In the genomic region with DNA sequence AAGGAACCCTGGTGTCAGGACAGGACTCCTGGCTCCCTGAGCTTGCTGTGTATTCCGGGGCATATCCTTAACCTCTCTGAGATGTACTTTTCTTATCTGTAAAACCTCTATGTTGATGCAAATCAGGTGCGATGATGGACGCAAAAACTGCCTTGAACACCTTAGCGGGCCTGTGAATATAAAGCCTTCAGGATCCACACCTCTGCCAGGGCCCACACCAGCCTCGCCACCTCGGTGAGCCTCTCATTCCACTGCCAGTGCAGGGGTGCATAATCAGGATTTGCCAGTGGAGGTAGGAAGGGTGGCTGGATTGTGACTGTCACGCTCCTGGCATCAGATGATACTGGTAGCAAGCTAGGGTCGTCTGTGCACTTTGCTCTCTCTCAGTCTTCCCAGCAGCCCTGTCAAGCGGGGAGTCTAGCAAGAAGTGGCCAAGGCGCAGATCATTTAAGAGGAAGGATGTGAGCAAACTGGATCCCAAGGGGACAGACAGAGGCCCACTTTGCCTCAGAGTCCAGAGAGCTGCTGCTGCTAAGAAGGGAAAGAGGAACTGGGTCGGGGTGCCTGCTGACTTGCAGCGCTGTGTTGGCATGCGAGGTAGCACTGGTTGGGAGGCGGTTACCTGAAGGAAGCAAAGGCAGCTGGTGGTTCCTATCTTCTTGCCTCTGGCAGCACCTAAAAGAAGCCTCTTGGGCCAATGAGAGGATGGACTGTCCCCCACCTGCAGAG, we compare ENCODE assay signal across 9 cellular contexts. TPM values are rescaled to one million over a fixed set of nuclear protein-coding genes. Genes with fewer than 3 reads are reported as not detected.
DNase-seq lines count a peak whose midpoint lies in the region; ATAC-seq and TF ChIP-seq lines count a peak whose summit lies in the region.
"Had no signal": no experiment of that assay in that cellular context is flagged by ENCODE, and none has a peak within 500 bp of the region (broad histone marks: within the 10 kb centered on the region; RNA-seq: fewer than 3 reads in every experiment).

No MANE protein-coding gene starts in this region.

- H3K9me3 Mint-ChIP-seq in CD8-positive, alpha-beta memory T cell = no peaks in the 10 kb centered on the region

- peak; percentile 36 for ATAC-seq in GM21737 (IDR thresholded peaks at IDR 0.05; ENCODE audit: unreplicated experiment)
- peak in 3 of 4 donors; percentile 16 to 45 (median 24) for ATAC-seq in right lobe of liver

- H3K9me3 ChIP-seq in CD8-positive, alpha-beta memory T cell (ENCODE audit: low read length) = no peaks in the 10 kb centered on the region
- no peaks in the 10 kb centered on the region for H3K9me3 ChIP-seq in Peyer's patch
- no peaks in the 10 kb centered on the region for H3K9me3 ChIP-seq in right lobe of liver
- no peaks in the 10 kb centered on the region for H3K9me3 ChIP-seq in ascending aorta
- H3K9me3 ChIP-seq: sigmoid colon had no signal

- peak overlapping the region; percentile 25 to 85 (median 61) for H3K4me3 Mint-ChIP-seq in CD8-positive, alpha-beta memory T cell

- H3K36me3 Mint-ChIP-seq in CD8-positive, alpha-beta memory T cell = peaks cover 0 to 53% (median 8%) of the 10 kb centered on the region in 3 donors

- no peak overlapping the region for H3K27ac ChIP-seq in CD8-positive, alpha-beta memory T cell (ENCODE audit: low read depth, low read length)
- peak overlapping the region in 1 of 4 donors; percentile 70 for H3K27ac ChIP-seq in Peyer's patch
- H3K27ac ChIP-seq in right lobe of liver = no peak overlapping the region
- H3K27ac ChIP-seq in ascending aorta = no peak overlapping the region

- no peaks in the 10 kb centered on the region for H3K36me3 ChIP-seq in CD8-positive, alpha-beta memory T cell (ENCODE audit: insufficient read depth, low read length)
- H3K36me3 ChIP-seq in Peyer's patch = peaks cover 0 to 11% (median 0%) of the 10 kb centered on the region in 3 donors
- peaks cover 0 to 5% (median 0%) of the 10 kb centered on the region in 4 donors for H3K36me3 ChIP-seq in right lobe of liver
- peaks cover 9 to 10% of the 10 kb centered on the region in 2 donors for H3K36me3 ChIP-seq in ascending aorta

- TF ChIP-seq POLR2A in Peyer's patch (IDR thresholded peaks at IDR 0.05) (no peak), right lobe of liver (IDR thresholded peaks at IDR 0.05) (no peak)

- intact Hi-C loops in right lobe of liver (cut with DNase I) (no loop called here), ascending aorta (cut with DNase I) (no loop called here)

- H3K27me3 ChIP-seq in CD8-positive, alpha-beta memory T cell (ENCODE audit: insufficient read depth, low read length, poor library complexity, severe bottlenecking) = no peaks in the 10 kb centered on the region
- H3K27me3 ChIP-seq in Peyer's patch (no peaks in the 10 kb centered on the region), right lobe of liver (no peaks in the 10 kb centered on the region), ascending aorta (no peaks in the 10 kb centered on the region)
- H3K27me3 ChIP-seq: sigmoid colon had no signal

- peak overlapping the region in 7 of 8 donors; percentile 90 to 97 (median 92) for H3K27ac Mint-ChIP-seq in CD8-positive, alpha-beta memory T cell

- peaks cover 84% of the 10 kb centered on the region for H3K4me1 ChIP-seq in CD8-positive, alpha-beta memory T cell (ENCODE audit: insufficient read depth, low read length)
- peaks cover under 1 to 59% (median 27%) of the 10 kb centered on the region in 4 donors for H3K4me1 ChIP-seq in Peyer's patch
- H3K4me1 ChIP-seq in right lobe of liver = peaks cover 0 to 9% (median 3%) of the 10 kb centered on the region in 4 donors
- H3K4me1 ChIP-seq in ascending aorta = peaks cover 0 to 43% of the 10 kb centered on the region in 2 donors

- H3K27me3 Mint-ChIP-seq in CD8-positive, alpha-beta memory T cell = peaks cover 0 to 2% of the 10 kb centered on the region in 2 donors

- 76% methylated on average over 6 of the region's 14 CpGs for WGBS in right lobe of liver (ENCODE audit: insufficient coverage, low coverage, low lambda C conversion rate, missing lambda C conversion rate)

- TF ChIP-seq CTCF in Peyer's patch (IDR thresholded peaks at IDR 0.05) (no peak), right lobe of liver (IDR thresholded peaks at IDR 0.05) (no peak), ascending aorta (IDR thresholded peaks at IDR 0.05) (no peak)

- H3K4me1 Mint-ChIP-seq in CD8-positive, alpha-beta memory T cell = peaks cover 89 to 100% (median 92%) of the 10 kb centered on the region in 3 donors

- no peak overlapping the region for H3K4me3 ChIP-seq in CD8-positive, alpha-beta memory T cell (ENCODE audit: low read length)
- H3K4me3 ChIP-seq in Peyer's patch (no peak overlapping the region), right lobe of liver (no peak overlapping the region), ascending aorta (no peak overlapping the region)
- H3K4me3 ChIP-seq: sigmoid colon had no signal

- CTCF ChIA-PET in CD8-positive, alpha-beta memory T cell (lab: Charles Lee) = interaction anchor here (1.6 kb wide), 1 partner anchor 41 kb away, joined by 4 read pairs; no protein-coding TSS in a partner anchor

- POLR2A ChIA-PET in CD8-positive, alpha-beta memory T cell (lab: Charles Lee) = no interaction called here

- no peak for DNase-seq in CD8-positive, alpha-beta memory T cell
- DNase-seq in Peyer's patch (peak in 2 of 3 donors; percentile 85), right lobe of liver (no peak), cerebellar nuclear complex (lab: John Stamatoyannopoulos, UW) (no peak), NCI-H1092 treated with DMSO at 0.1 percent for 48 hours (lab: John Stamatoyannopoulos, UW) (no peak), ascending aorta (ENCODE audit: low spot score in 2 of 2) (no peak)
- DNase-seq in stimulated activated CD8-positive, alpha-beta memory T cell treated with anti-CD3 and anti-CD28 coated beads, Interleukin-4, amount 100 ng/mL, for 48 hours = no peak
- DNase-seq: sigmoid colon had no signal

RNA-seq across cellular contexts. Expression of gene SMAD3, which starts 27.9 kb away (rescaled TPM):
- 10 to 100 TPM; 30.2 to 34.2 TPM for total RNA-seq in CD8-positive, alpha-beta memory T cell
- 31.7 TPM for polyA plus RNA-seq in CD8-positive, alpha-beta memory T cell
- total RNA-seq in Peyer's patch (10 to 100 TPM; 43.7 to 80.0 (median 60.2) TPM), right lobe of liver (10 to 100 TPM in 5 of 6 experiments, 1 to 10 TPM in 1; 9.2 to 34.0 (median 14.4) TPM), ascending aorta (89.3 TPM)

Comparison
In these comparisons a context has a peak if more than half of its experiments do, and no peak if none do; other contexts are left out.
1. DNase-seq: peak in Peyer's patch (2 of 3); none in CD8-positive, alpha-beta memory T cell (0 of 5), right lobe of liver (0 of 3), cerebellar nuclear complex (0 of 2), NCI-H1092 treated with DMSO at 0.1 percent for 48 hours (single experiment), stimulated activated CD8-positive, alpha-beta memory T cell treated with anti-CD3 and anti-CD28 coated beads, Interleukin-4, amount 100 ng/mL, for 48 hours (single experiment) and ascending aorta (0 of 2).